Comparison of ENCODE assay signal across 8 cellular contexts in the genomic region with DNA sequence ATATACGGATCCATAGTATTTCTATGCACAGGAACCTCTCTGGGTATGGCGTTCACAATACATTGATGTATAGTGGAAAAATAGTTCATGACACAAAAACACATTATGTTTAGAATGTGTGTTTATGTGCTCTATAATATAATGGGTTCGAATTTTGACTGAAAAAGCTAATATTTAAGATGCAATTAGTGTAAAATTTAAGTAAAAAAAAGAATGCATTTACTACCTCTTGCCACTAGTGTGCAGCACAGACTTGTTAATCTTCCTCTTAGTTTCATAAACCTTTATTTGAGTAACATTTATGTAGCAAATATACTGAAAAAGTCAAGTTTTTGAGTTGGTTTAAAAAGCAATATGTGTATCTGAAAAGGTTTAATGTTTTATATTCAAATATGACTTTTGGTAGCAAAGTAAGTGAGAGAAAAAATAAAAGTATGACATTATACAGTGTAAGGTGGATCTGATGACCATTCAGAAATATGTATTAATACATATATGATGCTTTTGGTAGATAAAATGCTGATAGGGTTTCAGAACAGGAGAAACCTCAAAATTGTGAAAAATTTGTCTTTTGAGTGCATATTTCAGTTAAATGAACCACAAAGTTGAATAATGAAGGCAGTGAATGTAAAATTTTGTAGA. TPM values are rescaled to one million over a fixed set of nuclear protein-coding genes. Genes with fewer than 3 reads are reported as not detected.
A peak's percentile ranks its signal among the peaks of the same experiment; 100 is the strongest.
DNase-seq lines count a peak whose midpoint lies in the region; ATAC-seq and TF ChIP-seq lines count a peak whose summit lies in the region.

No MANE protein-coding gene starts in this region.

- no peaks in the 10 kb centered on the region for H3K27me3 ChIP-seq in esophagus muscularis mucosa

- no peak for TF ChIP-seq EP300 in esophagus muscularis mucosa (IDR thresholded peaks at IDR 0.05)

- intact Hi-C loops in OCI-LY7 (cut with micrococcal nuclease; ENCODE audit: unreplicated experiment) (no loop called here), esophagus muscularis mucosa (cut with DNase I) (loop anchor here (5.0 kb wide), 1 partner anchor 1240 kb away; no protein-coding TSS in a partner anchor)

- no peaks in the 10 kb centered on the region for H3K79me2 ChIP-seq in OCI-LY7 (ENCODE audit: insufficient read depth, low read depth, low read length)

- H3K9me2 ChIP-seq in OCI-LY7 (ENCODE audit: insufficient read depth, low read length) = no peaks in the 10 kb centered on the region

- H4K20me1 ChIP-seq in OCI-LY7 (ENCODE audit: insufficient read depth, low read length) = no peaks in the 10 kb centered on the region

- H3K4me1 ChIP-seq in OCI-LY7 (ENCODE audit: insufficient read depth, low read length, poor library complexity, severe bottlenecking) = no peaks in the 10 kb centered on the region
- peaks cover 0 to 10% (median 2%) of the 10 kb centered on the region in 4 donors for H3K4me1 ChIP-seq in esophagus muscularis mucosa

- no peak overlapping the region for H3K4me2 ChIP-seq in OCI-LY7 (ENCODE audit: low read length)

- no peaks in the 10 kb centered on the region for H3K36me3 ChIP-seq in OCI-LY7 (ENCODE audit: insufficient read depth, low read length)
- no peaks in the 10 kb centered on the region for H3K36me3 ChIP-seq in esophagus muscularis mucosa

- TF ChIP-seq CTCF in OCI-LY7 (conservative IDR thresholded peaks at IDR 0.05; ENCODE audit: low read length) (peak; percentile 74), esophagus muscularis mucosa (IDR thresholded peaks at IDR 0.05) (peak; percentile 37 to 66 (median 49))

- in situ Hi-C loops in G401 (cut with HindIII; ENCODE audit: low sequenced_read_pairs) = no loop called here

- H3K27ac ChIP-seq in OCI-LY7 (ENCODE audit: low read depth, low read length, poor library complexity, severe bottlenecking) (no peak overlapping the region), esophagus muscularis mucosa (replicated peaks in 1 of 4) (no peak overlapping the region)

- no peak overlapping the region for H2AFZ ChIP-seq in OCI-LY7 (ENCODE audit: low read length)

- BruUV-seq in OCI-LY7 (replicated peaks; lab: Mats Ljungman, UMichigan) = no TSS peak

- peak; percentile 60 for ATAC-seq in HG02588 (IDR thresholded peaks at IDR 0.05; ENCODE audit: unreplicated experiment)

- TF ChIP-seq POLR2A in esophagus muscularis mucosa (IDR thresholded peaks at IDR 0.05; ENCODE audit: low read depth) = no peak

- no peaks in the 10 kb centered on the region for H3K9me3 ChIP-seq in OCI-LY7 (ENCODE audit: low read length)
- no peaks in the 10 kb centered on the region for H3K9me3 ChIP-seq in esophagus muscularis mucosa

- 22% methylated on average over 3 of the region's 3 CpGs for WGBS in esophagus muscularis mucosa

- POLR2A ChIA-PET in OCI-LY7 (lab: Charles Lee) = no interaction called here

- H3K4me3 ChIP-seq in OCI-LY7 (ENCODE audit: low read depth, low read length, poor library complexity, severe bottlenecking) (no peak overlapping the region), esophagus muscularis mucosa (no peak overlapping the region)

- CTCF ChIA-PET in OCI-LY7 (lab: Charles Lee; ENCODE audit: unreplicated experiment) = no interaction called here

- DNase-seq in G401 (ENCODE audit: low spot score) (peak; percentile 45), OCI-LY7 (ENCODE audit: low spot score) (peak; percentile 10), esophagus muscularis mucosa (ENCODE audit: extremely low spot score) (no peak), smooth muscle cell of the brain vasculature (ENCODE audit: low read depth, low spot score) (peak; percentile 20)
- no peak for DNase-seq in activated CD4-positive, CD25-positive, alpha-beta regulatory T cell treated with anti-CD3 and anti-CD28 coated beads, Interleukin-2, amount 50 U/mL, for 72 hours
- no peak for DNase-seq in activated CD4-positive, alpha-beta T cell treated with anti-CD3 and anti-CD28 coated beads, Interleukin-2, amount 50 U/mL, for 4 hours
- DNase-seq in stimulated activated CD4-positive, alpha-beta T cell treated with anti-CD3 and anti-CD28 coated beads, Interleukin-2, amount 100 ng/mL, for 48 hours = no peak

RNA-seq across cellular contexts. Expression of a gene that starts 49.5 kb away (rescaled TPM):
- 1.0 TPM in 1 of 2 replicates, not detected in the other for total RNA-seq in G401 (2014; rRNA removed; shearing (Covaris generic))
- 0.54 and 3.0 TPM in 2 replicates for total RNA-seq in OCI-LY7 (2014; rRNA removed; shearing (Covaris generic))
- total RNA-seq in OCI-LY7 (2022) (0.46 TPM in 1 of 2 replicates, not detected in the other), esophagus muscularis mucosa (1 to 10 TPM; 3.0 to 6.8 (median 4.8) TPM)

Comparison
In these comparisons a context has a peak if more than half of its experiments do, and no peak if none do; other contexts are left out.
1. DNase-seq: peak in G401 (single experiment), OCI-LY7 (single experiment) and smooth muscle cell of the brain vasculature (single experiment); none in esophagus muscularis mucosa (single experiment), activated CD4-positive, CD25-positive, alpha-beta regulatory T cell treated with anti-CD3 and anti-CD28 coated beads, Interleukin-2, amount 50 U/mL, for 72 hours (single experiment), activated CD4-positive, alpha-beta T cell treated with anti-CD3 and anti-CD28 coated beads, Interleukin-2, amount 50 U/mL, for 4 hours (0 of 2) and stimulated activated CD4-positive, alpha-beta T cell treated with anti-CD3 and anti-CD28 coated beads, Interleukin-2, amount 100 ng/mL, for 48 hours (0 of 2).